In genomic region chr1:212536586-212536985, GRCh38 we compare ENCODE assay signal across 18 cellular contexts.
DNase-seq lines count a peak whose midpoint lies in the region; ATAC-seq, FAIRE-seq and TF ChIP-seq lines count a peak whose summit lies in the region.
"Had no signal": no experiment of that assay in that cellular context is flagged by ENCODE, and none has a peak within 500 bp of the region (broad histone marks: within the 10 kb centered on the region; RNA-seq: fewer than 3 reads in every experiment).

No MANE protein-coding gene starts in this region.

- no peak for TF ChIP-seq CTCF in mammary epithelial cell (conservative IDR thresholded peaks at IDR 0.05 in 1 of 2, IDR thresholded peaks at IDR 0.05 in 1 of 2; ENCODE audit: extremely low read depth in 1 of 2, insufficient read depth in 1 of 2, low read depth in 1 of 2, low read length in 2 of 2)
- no peak for TF ChIP-seq CTCF in breast epithelium (IDR thresholded peaks at IDR 0.05)
- TF ChIP-seq CTCF in bronchial epithelial cell (IDR thresholded peaks at IDR 0.05; ENCODE audit: insufficient read depth, low read length, severe bottlenecking): no peak
- no peak for TF ChIP-seq CTCF in foreskin keratinocyte (conservative IDR thresholded peaks at IDR 0.05)

- H3K36me3 ChIP-seq in mammary epithelial cell (ENCODE audit: insufficient read depth, low read length) (no peaks in the 10 kb centered on the region), breast epithelium (no peaks in the 10 kb centered on the region), bronchial epithelial cell (ENCODE audit: control insufficient read depth, insufficient read depth, low read length) (no peaks in the 10 kb centered on the region)
- H3K36me3 ChIP-seq: HAP-1 had no signal

- H3K27me3 ChIP-seq in mammary epithelial cell (ENCODE audit: insufficient read depth, low read length) (no peaks in the 10 kb centered on the region), breast epithelium (no peaks in the 10 kb centered on the region), bronchial epithelial cell (ENCODE audit: control insufficient read depth, insufficient read depth, low read length) (peaks cover 3% of the 10 kb centered on the region), foreskin keratinocyte (peaks cover 27% of the 10 kb centered on the region)

- in situ Hi-C loops in mammary epithelial cell (cut with MboI; ENCODE audit: low sequenced_read_pairs in 2 of 2): no loop called here

- WGBS in mammary epithelial cell (ENCODE audit: low coverage, missing lambda C conversion rate): 71% methylated on average over 5 of the region's 6 CpGs

- DNase-seq in mammary epithelial cell: no peak
- no peak for DNase-seq in breast epithelium (ENCODE audit: low spot score in 2 of 2)
- peak; percentile 72 for DNase-seq in bronchial epithelial cell (ENCODE audit: low read depth)
- peak in 1 of 2 donors; percentile 77 for DNase-seq in foreskin keratinocyte
- no peak for DNase-seq in putamen (ENCODE audit: low spot score)
- DNase-seq in T-helper 2 cell: no peak
- DNase-seq in KG1 (lab: John Stamatoyannopoulos, UW): no peak
- DNase-seq: AML-193; CD4-positive, alpha-beta T cell; DMS153; DMS79; GF-D8 had no signal

- H3K9me3 ChIP-seq in mammary epithelial cell (replicated peaks; ENCODE audit: insufficient read depth, low read length): no peaks in the 10 kb centered on the region
- no peaks in the 10 kb centered on the region for H3K9me3 ChIP-seq in breast epithelium
- H3K9me3 ChIP-seq: HAP-1 had no signal

- H3K4me3 ChIP-seq in mammary epithelial cell (replicated peaks in 1 of 3; ENCODE audit: insufficient read depth in 1 of 3, low read depth in 2 of 3, low read length in 3 of 3) (no peak overlapping the region), breast epithelium (no peak overlapping the region), bronchial epithelial cell (ENCODE audit: low read depth, low read length) (no peak overlapping the region)
- H3K4me3 ChIP-seq: A549, HAP-1 had no signal

- H3K79me2 ChIP-seq in mammary epithelial cell (ENCODE audit: insufficient read depth, low read length): no peaks in the 10 kb centered on the region

- H4K20me1 ChIP-seq in mammary epithelial cell (ENCODE audit: insufficient read depth, low read length): no peaks in the 10 kb centered on the region

- no TSS peak for BruUV-seq in mammary epithelial cell (replicated peaks; lab: Mats Ljungman, UMichigan)

- no peak overlapping the region for H2AFZ ChIP-seq in mammary epithelial cell (ENCODE audit: low read depth, low read length)

- no peak for TF ChIP-seq POLR2A in breast epithelium (IDR thresholded peaks at IDR 0.05)

- no peak overlapping the region for H3K4me2 ChIP-seq in mammary epithelial cell (ENCODE audit: insufficient read depth, low read depth, low read length)
- H3K4me2 ChIP-seq: A549 had no signal

- intact Hi-C loops in mammary epithelial cell (cut with micrococcal nuclease): loop anchor here (2.0 kb wide), 1 partner anchor 60 kb away; no protein-coding TSS in a partner anchor
- intact Hi-C loops in breast epithelium (cut with DNase I; ENCODE audit: low total_unique reads): no loop called here

- ATAC-seq in foreskin keratinocyte: peak; percentile 61
- ATAC-seq: A549 had no signal

- FAIRE-seq in bronchial epithelial cell (lab: Jason Lieb, UNC): no peak
- FAIRE-seq: A549, GM19239 had no signal

- dilution Hi-C loops in mammary epithelial cell (cut with HindIII; ENCODE audit: low sequenced_read_pairs): no loop called here

- peak overlapping the region; percentile 22 for H3K27ac ChIP-seq in mammary epithelial cell (ENCODE audit: insufficient read depth, low read depth, low read length)
- H3K27ac ChIP-seq in breast epithelium: no peak overlapping the region
- no peak overlapping the region for H3K27ac ChIP-seq in foreskin keratinocyte
- H3K27ac ChIP-seq: 22Rv1, A549, C4-2B, HL-60 had no signal

- CTCF ChIA-PET in mammary epithelial cell (lab: Charles Lee; ENCODE audit: low non-redundant PET): no interaction called here

- H3K9ac ChIP-seq in mammary epithelial cell (ENCODE audit: insufficient read depth, low read length): no peak overlapping the region

- H3K4me1 ChIP-seq in mammary epithelial cell (ENCODE audit: insufficient read depth, low read length) (peaks cover 3% of the 10 kb centered on the region), breast epithelium (no peaks in the 10 kb centered on the region), foreskin keratinocyte (no peaks in the 10 kb centered on the region)
- H3K4me1 ChIP-seq: A549, HAP-1 had no signal
